Comparison of ENCODE assay signal across 11 cellular contexts in the genomic region with DNA sequence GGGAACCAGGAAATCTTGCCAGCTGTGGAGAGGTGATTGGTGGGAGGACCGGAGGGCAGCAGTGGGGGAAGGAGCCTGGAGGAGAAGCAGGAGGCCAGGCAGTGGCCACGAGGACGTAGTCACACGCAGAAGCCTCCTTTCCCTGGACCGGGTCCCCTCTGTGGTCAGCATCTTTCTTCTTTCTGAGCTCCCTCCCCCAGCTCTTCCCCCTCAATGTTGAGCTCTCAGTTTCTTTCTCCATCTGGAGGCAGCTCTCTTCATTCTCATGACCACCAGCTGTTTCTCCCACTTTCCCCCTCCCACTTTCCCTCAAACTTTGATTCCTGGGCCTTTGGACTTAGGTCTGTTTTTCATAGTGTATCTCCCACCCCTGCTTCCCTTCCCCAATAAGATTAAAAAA. TPM values are rescaled to one million over a fixed set of nuclear protein-coding genes. Genes with fewer than 3 reads are reported as not detected.
DNase-seq lines count a peak whose midpoint lies in the region; FAIRE-seq and TF ChIP-seq lines count a peak whose summit lies in the region.
"Had no signal": no experiment of that assay in that cellular context is flagged by ENCODE, and none has a peak within 500 bp of the region (broad histone marks: within the 10 kb centered on the region; RNA-seq: fewer than 3 reads in every experiment).

No MANE protein-coding gene starts in this region.

- no peaks in the 10 kb centered on the region for H3K9me3 ChIP-seq in Peyer's patch
- H3K9me3 ChIP-seq in H1 (ENCODE audit: insufficient read depth in 2 of 2, low read depth in 1 of 2, low read length in 1 of 2) = no peaks in the 10 kb centered on the region
- no peaks in the 10 kb centered on the region for H3K9me3 ChIP-seq in muscle layer of duodenum (ENCODE audit: control insufficient read depth in 1 of 2, low read length in 2 of 2)
- no peaks in the 10 kb centered on the region for H3K9me3 ChIP-seq in tibial nerve
- H3K9me3 ChIP-seq: mucosa of descending colon had no signal

- no peak for DNase-seq in Peyer's patch
- DNase-seq in H1 (ENCODE audit: low read depth in 1 of 2, low spot score in 2 of 2) = no peak
- DNase-seq in tibial nerve (ENCODE audit: low spot score in 2 of 2) = no peak
- no peak for DNase-seq in NCI-H1092 treated with DMSO at 0.1 percent for 48 hours (lab: John Stamatoyannopoulos, UW)
- no peak for DNase-seq in GM13976 (ENCODE audit: low spot score)
- DNase-seq in effector CD4-positive, alpha-beta T cell = no peak
- DNase-seq in posterior cingulate gyrus = no peak
- DNase-seq: activated CD4-positive, alpha-beta T cell treated with anti-CD3 and anti-CD28 coated beads, Interleukin-2, amount 50 U/mL, for 4 hours; foreskin keratinocyte; mucosa of descending colon had no signal

- H4K20me1 ChIP-seq in H1 (replicated peaks in 1 of 2; ENCODE audit: control insufficient read depth in 1 of 2, insufficient read depth in 2 of 2, low read length in 2 of 2) = peaks cover 0 to 3% of the 10 kb centered on the region in 2 experiments

- H3K4me3 ChIP-seq in Peyer's patch = no peak overlapping the region
- H3K4me3 ChIP-seq in H1 (ENCODE audit: extremely low read depth in 1 of 4, insufficient read depth in 2 of 4, low read depth in 3 of 4, low read length in 4 of 4) = no peak overlapping the region
- H3K4me3 ChIP-seq in muscle layer of duodenum (ENCODE audit: low read depth in 1 of 2, low read length in 2 of 2) = no peak overlapping the region
- peak overlapping the region in 1 of 4 donors; percentile 30 for H3K4me3 ChIP-seq in tibial nerve
- H3K4me3 ChIP-seq: mucosa of descending colon had no signal

- POLR2A ChIA-PET in H1 (lab: Charles Lee; ENCODE audit: partially characterized antibody) = interaction anchor here (0.6 to 12.0 kb wide), 6 partner anchors 8 to 58 kb away, joined by 3 to 94 read pairs (median 4); a partner anchor contains a TSS

- peaks cover 4% of the 10 kb centered on the region for H3K23me2 ChIP-seq in H1 (ENCODE audit: low read depth, low read length)

- no peak overlapping the region for H2AFZ ChIP-seq in H1 (ENCODE audit: low read length)

- peak overlapping the region; percentile 60 to 85 (median 72) for H3K27ac ChIP-seq in Peyer's patch
- no peak overlapping the region for H3K27ac ChIP-seq in H1 (ENCODE audit: low read depth, low read length)
- H3K27ac ChIP-seq in muscle layer of duodenum (ENCODE audit: low read length) = peak overlapping the region; percentile 92
- H3K27ac ChIP-seq in tibial nerve = peak overlapping the region; percentile 76 to 97 (median 88)

- no peak for TF ChIP-seq EP300 in H1 (IDR thresholded peaks at IDR 0.05; ENCODE audit: borderline replicate concordance in 1 of 2, low read depth in 2 of 2, low read length in 2 of 2)
- peak in 1 of 2 donors; percentile 23 for TF ChIP-seq EP300 in tibial nerve (IDR thresholded peaks at IDR 0.05)

- H2BK5ac ChIP-seq in H1 (ENCODE audit: low read depth, low read length) = no peak overlapping the region

- TF ChIP-seq CTCF in Peyer's patch (IDR thresholded peaks at IDR 0.05) = no peak
- no peak for TF ChIP-seq CTCF in H1 (IDR thresholded peaks at IDR 0.05; ENCODE audit: control extremely low read depth in 1 of 3, insufficient read depth in 1 of 3, low read depth in 1 of 3, low read length in 3 of 3)
- TF ChIP-seq CTCF in tibial nerve (IDR thresholded peaks at IDR 0.05) = no peak
- no peak for TF ChIP-seq CTCF in GM13976 (IDR thresholded peaks at IDR 0.05; ENCODE audit: borderline replicate concordance, control extremely low read depth, extremely low read depth, insufficient read depth, missing control alignments)

- H4K5ac ChIP-seq in H1 (ENCODE audit: insufficient read length, low read depth, low read length) = no peak overlapping the region

- no peak overlapping the region for H2AK5ac ChIP-seq in H1 (ENCODE audit: low read depth, low read length)

- intact Hi-C loops in posterior cingulate gyrus (cut with DNase I) = no loop called here

- H2BK12ac ChIP-seq in H1 (ENCODE audit: low read depth, low read length) = no peak overlapping the region; the same call in 1 of the 2 replicates

- WGBS in H1 (ENCODE audit: extremely low coverage in 1 of 2, insufficient coverage in 1 of 2, insufficient read length in 1 of 2, insufficient replicate concordance in 2 of 2, low coverage in 1 of 2, low lambda C conversion rate in 2 of 2, missing lambda C conversion rate in 1 of 2), 2 experiments = 88% methylated on average over 5 of the region's 5 CpGs; no CpG with 5 or more reads in 1 of the 2 experiments
- 21 to 28% methylated on average over 5 of the region's 5 CpGs for WGBS in tibial nerve, 2 donors

- H4K8ac ChIP-seq in H1 (ENCODE audit: extremely low read depth, insufficient read depth, low read length) = no peak overlapping the region; the same call in none of the 2 replicates

- FAIRE-seq in H1 (lab: Jason Lieb, UNC) = no peak

- no peaks in the 10 kb centered on the region for H3K36me3 ChIP-seq in Peyer's patch
- H3K36me3 ChIP-seq in H1 (ENCODE audit: control insufficient read depth in 2 of 4, insufficient read depth in 4 of 4, low read length in 3 of 4) = no peaks in the 10 kb centered on the region
- no peaks in the 10 kb centered on the region for H3K36me3 ChIP-seq in muscle layer of duodenum (ENCODE audit: control insufficient read depth in 1 of 2, insufficient read depth in 2 of 2, low read length in 2 of 2)
- no peaks in the 10 kb centered on the region for H3K36me3 ChIP-seq in tibial nerve

- H3K18ac ChIP-seq in H1 (ENCODE audit: extremely low read depth, low read length) = peak overlapping the region; percentile 62; the same call in 1 of the 2 replicates

- no peaks in the 10 kb centered on the region for H3K27me3 ChIP-seq in Peyer's patch
- no peaks in the 10 kb centered on the region for H3K27me3 ChIP-seq in H1 (replicated peaks in 1 of 4; ENCODE audit: control insufficient read depth in 3 of 4, extremely low read depth in 1 of 4, insufficient read depth in 3 of 4, low read length in 3 of 4)
- H3K27me3 ChIP-seq in muscle layer of duodenum (ENCODE audit: low read depth, low read length) = no peaks in the 10 kb centered on the region
- no peaks in the 10 kb centered on the region for H3K27me3 ChIP-seq in tibial nerve
- H3K27me3 ChIP-seq: foreskin keratinocyte had no signal

- H2BK15ac ChIP-seq in H1 (ENCODE audit: low read length) = peak overlapping the region; percentile 54; the same call in 1 of the 2 replicates

- TF ChIP-seq POLR2A in Peyer's patch (IDR thresholded peaks at IDR 0.05) (no peak), H1 (IDR thresholded peaks at IDR 0.05; ENCODE audit: control extremely low read depth in 1 of 2, low read depth in 2 of 2, low read length in 2 of 2) (no peak), tibial nerve (IDR thresholded peaks at IDR 0.05) (no peak)

- H3K4me2 ChIP-seq in H1 (ENCODE audit: insufficient read depth in 1 of 2, low read depth in 2 of 2, low read length in 2 of 2) = no peak overlapping the region; a peak in 2 of 4 replicates

- H3K23ac ChIP-seq in H1 (ENCODE audit: insufficient read length) = no peak overlapping the region

- H2BK120ac ChIP-seq in H1 (replicated peaks; ENCODE audit: low read depth, low read length) = no peak overlapping the region

- H3K4me1 ChIP-seq in Peyer's patch (peaks cover 0 to 23% (median 4%) of the 10 kb centered on the region in 4 donors), H1 (replicated peaks in 1 of 4; ENCODE audit: control insufficient read depth in 3 of 4, insufficient read depth in 4 of 4, low read length in 3 of 4) (peaks cover 13 to 49% (median 38%) of the 10 kb centered on the region in 4 experiments), muscle layer of duodenum (ENCODE audit: control insufficient read depth in 1 of 2, insufficient read depth in 2 of 2, low read length in 2 of 2) (peaks cover 32 to 62% of the 10 kb centered on the region in 2 donors), tibial nerve (peaks cover 2 to 98% (median 73%) of the 10 kb centered on the region in 4 donors)

- peak overlapping the region; percentile 83 for H2BK20ac ChIP-seq in H1 (ENCODE audit: low read length)

- H3K4ac ChIP-seq in H1 (replicated peaks; ENCODE audit: insufficient read length, low read depth, low read length) = peak overlapping the region; percentile 34

- peaks cover 3 to 84% of the 10 kb centered on the region in 2 experiments; a peak in 3 of 4 replicates for H3K79me2 ChIP-seq in H1 (ENCODE audit: control insufficient read depth in 1 of 2, insufficient read depth in 2 of 2, low read length in 2 of 2)

- no peak overlapping the region for H3K9ac ChIP-seq in H1 (replicated peaks in 1 of 4; ENCODE audit: extremely low read depth in 1 of 4, low read depth in 3 of 4, low read length in 3 of 4)

- no peak overlapping the region for H3K14ac ChIP-seq in H1 (ENCODE audit: insufficient read length)

- H4K91ac ChIP-seq in H1 (replicated peaks; ENCODE audit: insufficient read length, low read length) = no peak overlapping the region

- CTCF ChIA-PET in H1 (lab: Charles Lee; ENCODE audit: partially characterized antibody) = interaction anchor here (1.0 to 50.0 kb wide), 11 partner anchors 12 to 113 kb away, joined by 4 to 1615 read pairs (median 7); a partner anchor contains a TSS

- peaks cover 10% of the 10 kb centered on the region; the same call in 1 of the 2 replicates for H3K79me1 ChIP-seq in H1 (ENCODE audit: low read depth, low read length)

- in situ Hi-C loops in GM13976 (cut with MboI; ENCODE audit: low sequenced_read_pairs, unreplicated experiment) = no loop called here

- no peak for TF ChIP-seq RAD21 in H1 (IDR thresholded peaks at IDR 0.05 in 1 of 2, conservative IDR thresholded peaks at IDR 0.05 in 1 of 2; ENCODE audit: low read depth in 2 of 2, low read length in 2 of 2)

- no peak overlapping the region for H3K56ac ChIP-seq in H1 (replicated peaks; ENCODE audit: insufficient read length, low read depth, low read length)

TF ChIP-seq in H1, 55 proteins besides CTCF, POLR2A, EP300 and RAD21 (continues in another document):
- TF ChIP-seq RNF2 (IDR thresholded peaks at IDR 0.05; ENCODE audit: borderline replicate concordance, low read depth, low read length, missing control alignments, poor library complexity, severe bottlenecking) = no peak
- TF ChIP-seq GABPA (IDR thresholded peaks at IDR 0.05; ENCODE audit: borderline replicate concordance, insufficient read depth, low read length) = no peak
- no peak for TF ChIP-seq HDAC6 (IDR thresholded peaks at IDR 0.05; ENCODE audit: low read depth, low read length)
- TF ChIP-seq KDM1A (IDR thresholded peaks at IDR 0.05; ENCODE audit: borderline replicate concordance, low read length) = no peak

RNA-seq across cellular contexts. Expression of a gene that starts 18.3 kb away (rescaled TPM):
- total RNA-seq in Peyer's patch = 10 to 100 TPM in 3 of 4 donors, 1 to 10 TPM in 1; 2.8 to 29.7 (median 11.1) TPM
- total RNA-seq in H1 (2021; fragmentation: NEBNext Ultra II Directional; extraction: Animal tissue kit (Norgen Biotek cat#: 25700)) = 39.0 and 41.8 TPM in 2 replicates
- polyA plus RNA-seq in H1 (2011; rRNA removed) = 14.2 and 22.9 TPM in 2 replicates
- polyA plus RNA-seq in H1 (2011; cell fraction: cytosol; rRNA removed) = 12.9 TPM
- 36.8 TPM for polyA plus RNA-seq in H1 (2011; cell fraction: nucleus; rRNA removed)
- 19.9 to 26.0 TPM (median 24.2 TPM) in 4 replicates for polyA plus RNA-seq in H1 (2012, experiment 1 of 2)
- 13.6 TPM for polyA plus RNA-seq in H1 (2012, experiment 2 of 2)
- 25.7 TPM for polyA plus RNA-seq in H1 (2013, experiment 1 of 2)
- 28.4 TPM for polyA plus RNA-seq in H1 (2013, experiment 2 of 2)
- 27.1 and 34.3 TPM in 2 replicates for polyA minus RNA-seq in H1 (2011; rRNA and poly(A)+ RNA removed)
- 19.2 TPM for polyA minus RNA-seq in H1 (2011; cell fraction: cytosol; rRNA and poly(A)+ RNA removed)
- 21.7 TPM for polyA minus RNA-seq in H1 (2011; cell fraction: nucleus; rRNA and poly(A)+ RNA removed)
- 10 to 100 TPM; 47.1 to 60.6 (median 50.7) TPM for total RNA-seq in tibial nerve
